Comparison of ENCODE assay signal across 8 cellular contexts in the genomic region with DNA sequence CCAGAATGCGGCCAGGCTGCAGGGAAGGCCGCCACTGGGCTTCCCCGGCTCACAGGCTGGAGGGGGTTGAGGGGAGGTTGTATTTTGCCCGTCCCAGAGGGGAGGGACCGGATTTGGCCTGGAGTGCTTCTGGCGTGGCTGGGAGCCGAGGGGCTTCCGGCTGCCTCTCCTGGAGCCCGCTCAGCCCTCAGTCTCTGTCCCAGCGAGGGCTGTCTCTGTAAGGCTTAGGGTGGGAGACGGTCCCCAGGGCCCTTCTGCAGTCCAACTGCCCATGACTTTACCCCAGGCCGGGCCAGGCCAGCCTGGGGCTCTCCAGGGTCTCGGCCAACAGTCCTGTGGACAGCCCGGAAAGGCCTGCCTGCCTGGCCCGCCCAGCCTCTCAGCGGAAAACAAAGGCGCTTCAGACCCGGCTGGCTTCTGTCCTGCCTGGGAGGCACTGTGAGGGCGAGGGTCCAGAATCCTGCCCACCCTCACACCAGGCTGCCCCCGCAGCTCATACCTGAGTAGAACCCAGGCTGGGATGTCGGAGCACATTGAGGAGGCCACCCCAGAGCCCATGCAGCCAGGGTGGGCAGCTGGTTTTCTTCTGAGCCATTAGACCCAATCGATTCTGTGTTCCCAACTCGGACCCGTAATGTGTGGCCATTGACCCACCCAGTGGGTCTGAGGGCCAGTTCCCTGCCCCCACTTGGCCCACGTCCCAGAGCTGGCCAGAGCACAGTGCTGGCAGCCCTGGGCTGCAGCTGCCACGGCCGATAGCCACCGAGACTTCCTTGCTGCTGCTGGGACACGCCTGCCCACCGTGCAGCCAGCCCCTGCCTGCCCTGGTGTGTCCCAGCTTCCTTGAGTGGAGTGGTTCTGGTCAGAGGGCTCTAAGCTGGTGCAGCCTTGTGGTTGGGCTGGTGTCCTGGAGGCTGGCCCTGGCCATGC. TPM values are rescaled to one million over a fixed set of nuclear protein-coding genes. Genes with fewer than 3 reads are reported as not detected.
DNase-seq lines count a peak whose midpoint lies in the region; ATAC-seq and TF ChIP-seq lines count a peak whose summit lies in the region.

No MANE protein-coding gene starts in this region.

- H3K4me3 ChIP-seq in RWPE2 (ENCODE audit: severe bottlenecking) (peak overlapping the region; percentile 89), fibroblast of pulmonary artery (replicated peaks; ENCODE audit: low read depth, low read length) (peak overlapping the region; percentile 75), neural progenitor cell (peak overlapping the region; percentile 78)

- H3K4me3 Mint-ChIP-seq in neural progenitor cell, result peak overlapping the region; percentile 83

- peak overlapping the region; percentile 89 for H3K27ac ChIP-seq in RWPE2 (ENCODE audit: poor library complexity, severe bottlenecking)
- no peak overlapping the region for H3K27ac ChIP-seq in neural progenitor cell

- H3K4me1 ChIP-seq in RWPE2 (ENCODE audit: insufficient read depth, poor library complexity, severe bottlenecking) (peaks cover 24% of the 10 kb centered on the region), neural progenitor cell (peaks cover 42% of the 10 kb centered on the region)

- peaks cover 68% of the 10 kb centered on the region for H4K20me1 ChIP-seq in neural progenitor cell (ENCODE audit: low read depth)

- peaks cover 31% of the 10 kb centered on the region for H3K4me1 Mint-ChIP-seq in neural progenitor cell

- no peak overlapping the region for H2AFZ ChIP-seq in neural progenitor cell (replicated peaks)

- H3F3A ChIP-seq in neural progenitor cell (ENCODE audit: low read depth), result peaks cover 32% of the 10 kb centered on the region

- no peak overlapping the region for H3K27ac Mint-ChIP-seq in neural progenitor cell

- H3K27me3 ChIP-seq in RWPE2 (ENCODE audit: insufficient read depth, poor library complexity, severe bottlenecking) (no peaks in the 10 kb centered on the region), neural progenitor cell (peaks cover 66% of the 10 kb centered on the region)

- H3K79me2 ChIP-seq in neural progenitor cell (ENCODE audit: low read depth), result no peaks in the 10 kb centered on the region

- peaks cover 9% of the 10 kb centered on the region for H3K27me3 Mint-ChIP-seq in neural progenitor cell (ENCODE audit: insufficient read depth, low read depth)

- no peaks in the 10 kb centered on the region for H3K36me3 Mint-ChIP-seq in neural progenitor cell

- H3K9me3 Mint-ChIP-seq in neural progenitor cell, result no peaks in the 10 kb centered on the region

- H3K36me3 ChIP-seq in RWPE2 (ENCODE audit: low read depth) (no peaks in the 10 kb centered on the region; the same call in 1 of the 2 replicates), neural progenitor cell (no peaks in the 10 kb centered on the region)

- ATAC-seq in RWPE2 (ENCODE audit: low read depth) (peak; percentile 37), GM21367 (IDR thresholded peaks at IDR 0.05; ENCODE audit: unreplicated experiment) (no peak)

- no peaks in the 10 kb centered on the region for H3K9me3 ChIP-seq in RWPE2 (ENCODE audit: severe bottlenecking)
- no peaks in the 10 kb centered on the region for H3K9me3 ChIP-seq in neural progenitor cell (ENCODE audit: low read depth)

- DNase-seq in COLO668 (lab: John Stamatoyannopoulos, UW; ENCODE audit: unreplicated experiment) (peak; percentile 45), RWPE2 (ENCODE audit: low spot score) (no peak), fibroblast of pulmonary artery (ENCODE audit: low read depth) (peak; percentile 70), neural progenitor cell (ENCODE audit: low spot score) (peak; percentile 34), AML-193 (lab: John Stamatoyannopoulos, UW) (no peak), NCI-H345 treated with DMSO at 0.1 percent for 48 hours (lab: John Stamatoyannopoulos, UW; ENCODE audit: unreplicated experiment) (no peak)
- DNase-seq in activated CD4-positive, alpha-beta T cell treated with anti-CD3 and anti-CD28 coated beads, Interleukin-2, amount 50 U/mL, for 48 hours, result no peak

- H3K4me2 ChIP-seq in neural progenitor cell, result peak overlapping the region; percentile 98

- TF ChIP-seq CTCF in RWPE2 (IDR thresholded peaks at IDR 0.05; ENCODE audit: poor library complexity, severe bottlenecking) (no peak), fibroblast of pulmonary artery (IDR thresholded peaks at IDR 0.05; ENCODE audit: low read length, missing control alignments) (no peak), neural progenitor cell (IDR thresholded peaks at IDR 0.05) (no peak)

- H3K9ac ChIP-seq in neural progenitor cell, result no peak overlapping the region

RNA-seq across cellular contexts. Expression of a gene that starts 1.6 kb away (rescaled TPM):
- 0.30 and 3.5 TPM in 2 replicates for total RNA-seq in neural progenitor cell (ENCODE audit: low replicate concordance)

RNA-seq across cellular contexts. Expression of a gene that starts 10.5 kb away (rescaled TPM):
- 2.6 TPM in 1 of 2 replicates, not detected in the other for total RNA-seq in neural progenitor cell (ENCODE audit: low replicate concordance)

RNA-seq across cellular contexts. Expression of a gene that starts 14.9 kb away (rescaled TPM):
- total RNA-seq in neural progenitor cell (ENCODE audit: low replicate concordance), result 3.6 and 25.0 TPM in 2 replicates

RNA-seq across cellular contexts. Expression of a gene that starts 50.2 kb away (rescaled TPM):
- 0.90 and 3.6 TPM in 2 replicates for total RNA-seq in neural progenitor cell (ENCODE audit: low replicate concordance)

RNA-seq across cellular contexts. Expression of a gene that starts 56.6 kb away (rescaled TPM):
- total RNA-seq in neural progenitor cell (ENCODE audit: low replicate concordance), result 59.8 and 117 TPM in 2 replicates

Comparison
In these comparisons a context has a peak if more than half of its experiments do, and no peak if none do; other contexts are left out.
1. DNase-seq: peak in COLO668 (single experiment), fibroblast of pulmonary artery (single experiment) and neural progenitor cell (single experiment); none in RWPE2 (single experiment), AML-193 (0 of 2), activated CD4-positive, alpha-beta T cell treated with anti-CD3 and anti-CD28 coated beads, Interleukin-2, amount 50 U/mL, for 48 hours (0 of 2) and NCI-H345 treated with DMSO at 0.1 percent for 48 hours (single experiment).
2. Peak in every context shown above with its lines, with median percentiles within 50 percentile points of each other: H3K4me3 ChIP-seq.